ENCODE assay signal across 14 cellular contexts in genomic region chr16:19527161-19527560, GRCh38. TPM values are rescaled to one million over a fixed set of nuclear protein-coding genes. Genes with fewer than 3 reads are reported as not detected.
DNase-seq lines count a peak whose midpoint lies in the region; TF ChIP-seq lines count a peak whose summit lies in the region.
"Had no signal": no experiment of that assay in that cellular context is flagged by ENCODE, and none has a peak within 500 bp of the region (broad histone marks: within the 10 kb centered on the region; RNA-seq: fewer than 3 reads in every experiment).

No MANE protein-coding gene starts in this region.

- H3K27me3 ChIP-seq in SU-DHL-6 (ENCODE audit: low read length) (no peaks in the 10 kb centered on the region), endodermal cell (ENCODE audit: control insufficient read depth, insufficient read depth, low read length, poor library complexity, severe bottlenecking) (no peaks in the 10 kb centered on the region)
- H3K27me3 ChIP-seq: BLaER1 treated with 17β-estradiol and CSF1 and Interleukin-3, amounts not matched to agents 10 nM and 100 nM had no signal

- 100% methylated on average over 1 of the region's 1 CpG; no CpG with 5 or more reads in 1 of the 2 experiments for WGBS in endodermal cell (ENCODE audit: insufficient coverage in 1 of 2, insufficient read length in 1 of 2), 2 experiments

- no peak overlapping the region for H3K27ac Mint-ChIP-seq in endodermal cell
- H3K27ac Mint-ChIP-seq: CD4-positive, CD25-positive, alpha-beta regulatory T cell had no signal

- H3K9ac ChIP-seq in SU-DHL-6 (ENCODE audit: low read length) (no peak overlapping the region), endodermal cell (ENCODE audit: extremely low read depth, low read length, poor library complexity, severe bottlenecking) (no peak overlapping the region)
- H3K9ac ChIP-seq: BLaER1 treated with 17β-estradiol and CSF1 and Interleukin-3, amounts not matched to agents 10 nM and 100 nM had no signal

- H3K27me3 Mint-ChIP-seq in endodermal cell (ENCODE audit: insufficient read depth): no peaks in the 10 kb centered on the region
- H3K27me3 Mint-ChIP-seq: CD4-positive, CD25-positive, alpha-beta regulatory T cell had no signal

- H3F3A ChIP-seq in SU-DHL-6 (ENCODE audit: insufficient read depth): peaks cover 10% of the 10 kb centered on the region

- POLR2A ChIA-PET in HEK293T (lab: Yijun Ruan, JAX): interaction anchor here (2.0 kb wide), 1 partner anchor 28 kb away, joined by 7 read pairs; the partner anchor contains the start of gene VPS35L

- peaks cover 25% of the 10 kb centered on the region for H3K4me1 Mint-ChIP-seq in endodermal cell

- CTCF ChIA-PET in HEK293T (lab: Yijun Ruan, JAX): no interaction called here

- no peak overlapping the region for H3K4me3 Mint-ChIP-seq in endodermal cell

- peak overlapping the region; percentile 88 for H3K4me2 ChIP-seq in SU-DHL-6 (ENCODE audit: low read depth, low read length, poor library complexity, severe bottlenecking)
- H3K4me2 ChIP-seq: BLaER1 treated with 17β-estradiol and CSF1 and Interleukin-3, amounts not matched to agents 10 nM and 100 nM had no signal

- no peak for TF ChIP-seq CTCF in SU-DHL-6 (IDR thresholded peaks at IDR 0.05; ENCODE audit: insufficient read depth, low read length, poor library complexity, severe bottlenecking)
- no peak for TF ChIP-seq CTCF in endodermal cell (conservative IDR thresholded peaks at IDR 0.05)

- no peak overlapping the region for H2AFZ ChIP-seq in SU-DHL-6 (ENCODE audit: low read depth, low read length, severe bottlenecking)

- no peak overlapping the region for H3K4me3 ChIP-seq in SU-DHL-6 (ENCODE audit: insufficient read depth, low read length, poor library complexity, severe bottlenecking)
- peak overlapping the region; percentile 41 for H3K4me3 ChIP-seq in endodermal cell (ENCODE audit: low read length)
- H3K4me3 ChIP-seq: BLaER1 treated with 17β-estradiol and CSF1 and Interleukin-3, amounts not matched to agents 10 nM and 100 nM had no signal

- no peaks in the 10 kb centered on the region for H4K20me1 ChIP-seq in SU-DHL-6 (ENCODE audit: low read depth, low read length)
- H4K20me1 ChIP-seq: BLaER1 treated with 17β-estradiol and CSF1 and Interleukin-3, amounts not matched to agents 10 nM and 100 nM had no signal

- H3K9me2 ChIP-seq in SU-DHL-6 (replicated peaks; ENCODE audit: insufficient read depth, low read length): no peaks in the 10 kb centered on the region

- H3K36me3 ChIP-seq in SU-DHL-6 (ENCODE audit: low read length) (peaks cover 17% of the 10 kb centered on the region), endodermal cell (ENCODE audit: control insufficient read depth, insufficient read depth, low read length) (peaks cover 40% of the 10 kb centered on the region)

- peaks cover 25% of the 10 kb centered on the region for H3K79me2 ChIP-seq in SU-DHL-6 (ENCODE audit: insufficient read depth, low read length)

- H3K27ac ChIP-seq in SU-DHL-6 (ENCODE audit: low read depth, low read length): no peak overlapping the region
- no peak overlapping the region for H3K27ac ChIP-seq in endodermal cell (ENCODE audit: low read depth, low read length)
- H3K27ac ChIP-seq: BLaER1 treated with 17β-estradiol and CSF1 and Interleukin-3, amounts not matched to agents 10 nM and 100 nM; HL-60 had no signal

- H3K9me3 Mint-ChIP-seq in endodermal cell: no peaks in the 10 kb centered on the region
- H3K9me3 Mint-ChIP-seq: CD4-positive, CD25-positive, alpha-beta regulatory T cell had no signal

- DNase-seq in HEK293T (ENCODE audit: extremely low spot score) (no peak), endodermal cell (no peak), superior temporal gyrus (ENCODE audit: extremely low spot score) (peak; percentile 41), AG08395 (ENCODE audit: low spot score) (no peak), dermis blood vessel endothelial cell (no peak), NCI-H774 (lab: John Stamatoyannopoulos, UW) (no peak)
- DNase-seq: 8988T; Calu3; CD4-positive, CD25-positive, alpha-beta regulatory T cell; DMS 273 treated with DMSO at 0.1 percent for 48 hours; HCEC 1CT had no signal

- no peaks in the 10 kb centered on the region for H3K9me3 ChIP-seq in SU-DHL-6 (ENCODE audit: insufficient read depth, low read length)
- no peaks in the 10 kb centered on the region for H3K9me3 ChIP-seq in endodermal cell (ENCODE audit: control insufficient read depth, low read length)
- H3K9me3 ChIP-seq: BLaER1 treated with 17β-estradiol and CSF1 and Interleukin-3, amounts not matched to agents 10 nM and 100 nM had no signal

- H3K36me3 Mint-ChIP-seq in endodermal cell (ENCODE audit: low read depth): peaks cover 15% of the 10 kb centered on the region

- H3K4me1 ChIP-seq in endodermal cell (ENCODE audit: control insufficient read depth, insufficient read depth, low read length): no peaks in the 10 kb centered on the region

TF ChIP-seq in HEK293T, 16 proteins besides CTCF, POLR2A, EP300 and RAD21:
- TF ChIP-seq ZNF384 (IDR thresholded peaks at IDR 0.05) (0 out of 2 replicates have a peak, but pooled peaks have one; percentile 46), ARNT (IDR thresholded peaks at IDR 0.05) (no peak), ELF4 (IDR thresholded peaks at IDR 0.05) (no peak), CTBP1 (IDR thresholded peaks at IDR 0.05; ENCODE audit: borderline replicate concordance) (no peak), SUZ12 (IDR thresholded peaks at IDR 0.05) (no peak)
TF ChIP-seq in HEK293T: peak in this region for 1.

RNA-seq across cellular contexts. Expression of gene CCP110, which starts 3.4 kb away (rescaled TPM):
- total RNA-seq in endodermal cell: 10 to 100 TPM; 16.5 to 24.0 TPM
- 24.1 TPM for polyA plus RNA-seq in endodermal cell (2013, experiment 1 of 2)
- polyA plus RNA-seq in endodermal cell (2013, experiment 2 of 2): 24.6 TPM
- total RNA-seq in dermis blood vessel endothelial cell: 7.8 and 18.8 TPM in 2 replicates

RNA-seq across cellular contexts. Expression of gene GDE1, which starts 5.3 kb away (rescaled TPM):
- 10 to 100 TPM; 49.9 to 56.5 TPM for total RNA-seq in endodermal cell
- 58.0 TPM for polyA plus RNA-seq in endodermal cell (2013, experiment 1 of 2)
- polyA plus RNA-seq in endodermal cell (2013, experiment 2 of 2): 49.0 TPM
- total RNA-seq in dermis blood vessel endothelial cell: 33.9 and 52.9 TPM in 2 replicates

RNA-seq across cellular contexts. Expression of gene VPS35L, which starts 28.3 kb away (rescaled TPM):
- 10 to 100 TPM; 61.5 to 82.0 TPM for total RNA-seq in endodermal cell
- 47.8 TPM for polyA plus RNA-seq in endodermal cell (2013, experiment 1 of 2)
- polyA plus RNA-seq in endodermal cell (2013, experiment 2 of 2): 46.0 TPM
- total RNA-seq in dermis blood vessel endothelial cell: 36.4 and 50.3 TPM in 2 replicates
